In genomic region chr5:32432633-32433032, GRCh38 we compare ENCODE assay signal across 26 cellular contexts. TPM values are rescaled to one million over a fixed set of nuclear protein-coding genes. Genes with fewer than 3 reads are reported as not detected.
A peak's percentile ranks its signal among the peaks of the same experiment; 100 is the strongest.
DNase-seq lines count a peak whose midpoint lies in the region; ATAC-seq, FAIRE-seq and TF ChIP-seq lines count a peak whose summit lies in the region.
"Had no signal": no experiment of that assay in that cellular context is flagged by ENCODE, and none has a peak within 500 bp of the region (broad histone marks: within the 10 kb centered on the region; RNA-seq: fewer than 3 reads in every experiment).

No MANE protein-coding gene starts in this region.

- H3K4me1 ChIP-seq in CD8-positive, alpha-beta T cell (ENCODE audit: insufficient read depth, low read length): peaks cover 20% of the 10 kb centered on the region
- H3K4me1 ChIP-seq in kidney (ENCODE audit: control insufficient read depth in 1 of 2, insufficient read depth in 1 of 2, low read depth in 1 of 2, low read length in 2 of 2) (no peaks in the 10 kb centered on the region), PC-9 (replicated peaks; ENCODE audit: insufficient read depth) (peaks cover 11% of the 10 kb centered on the region)

- no peak overlapping the region for H3K4me3 Mint-ChIP-seq in CD8-positive, alpha-beta T cell
- H3K4me3 Mint-ChIP-seq in T-helper 17 cell (no peak overlapping the region), naive B cell (no peak overlapping the region)
- H3K4me3 Mint-ChIP-seq: CD4-positive, alpha-beta T cell; CD8-positive, alpha-beta memory T cell had no signal

- DNase-seq in CD8-positive, alpha-beta T cell: no peak
- DNase-seq in T-helper 17 cell (no peak), naive B cell (no peak), kidney (no peak), PC-9 (no peak)
- DNase-seq: 8988T; ACHN; CD4-positive, alpha-beta T cell; CD8-positive, alpha-beta memory T cell; COR-L47; DMS 273 treated with DMSO at 0.1 percent for 48 hours; DMS153; DMS53; DMS79; DND-41; EL; GDM1 had no signal

- POLR2A ChIA-PET in CD8-positive, alpha-beta T cell (lab: Charles Lee): interaction anchor here (0.9 kb wide), 1 partner anchor 10 kb away, joined by 3 read pairs; no protein-coding TSS in a partner anchor
- POLR2A ChIA-PET in PC-9 (lab: Charles Lee; ENCODE audit: unreplicated experiment): no interaction called here

- no peak overlapping the region for H3K9ac ChIP-seq in kidney (ENCODE audit: low read length in 2 of 2)
- H3K9ac ChIP-seq: BLaER1 treated with 17β-estradiol and CSF1 and Interleukin-3, amounts not matched to agents 10 nM and 100 nM had no signal

- peaks cover 82% of the 10 kb centered on the region for H4K20me1 ChIP-seq in PC-9 (ENCODE audit: insufficient read depth)

- no peaks in the 10 kb centered on the region for H3K36me3 ChIP-seq in CD8-positive, alpha-beta T cell (ENCODE audit: insufficient read depth, low read length)
- H3K36me3 ChIP-seq in kidney (ENCODE audit: control insufficient read depth in 1 of 2, insufficient read depth in 2 of 2, low read length in 2 of 2): peaks cover 0 to 7% of the 10 kb centered on the region in 2 donors
- peaks cover 42% of the 10 kb centered on the region for H3K36me3 ChIP-seq in PC-9 (ENCODE audit: low read depth)

- intact Hi-C loops in CD8-positive, alpha-beta T cell (cut with DNase I, micrococcal nuclease): no loop called here
- intact Hi-C loops in kidney (cut with DNase I) (no loop called here), PC-9 (cut with micrococcal nuclease; ENCODE audit: unreplicated experiment) (no loop called here)

- BruUV-seq in PC-9 (replicated peaks; lab: Mats Ljungman, UMichigan): no TSS peak

- H3K27me3 Mint-ChIP-seq in CD8-positive, alpha-beta T cell (ENCODE audit: low read depth): no peaks in the 10 kb centered on the region
- H3K27me3 Mint-ChIP-seq in T-helper 17 cell (no peaks in the 10 kb centered on the region), naive B cell (no peaks in the 10 kb centered on the region)
- H3K27me3 Mint-ChIP-seq: CD4-positive, alpha-beta T cell; CD8-positive, alpha-beta memory T cell had no signal

- no peak overlapping the region for H3K27ac ChIP-seq in CD8-positive, alpha-beta T cell (ENCODE audit: low read depth, low read length)
- no peak overlapping the region for H3K27ac ChIP-seq in kidney (ENCODE audit: low read depth in 2 of 2, low read length in 2 of 2)
- no peak overlapping the region for H3K27ac ChIP-seq in PC-9
- H3K27ac ChIP-seq: BLaER1 treated with 17β-estradiol and CSF1 and Interleukin-3, amounts not matched to agents 10 nM and 100 nM; C4-2B had no signal

- H3K27ac Mint-ChIP-seq in CD8-positive, alpha-beta T cell: peak overlapping the region; percentile 4
- peak overlapping the region; percentile 63 for H3K27ac Mint-ChIP-seq in T-helper 17 cell
- H3K27ac Mint-ChIP-seq in naive B cell: peak overlapping the region in 3 of 6 donors; percentile 29 to 82 (median 54)
- H3K27ac Mint-ChIP-seq: CD4-positive, alpha-beta T cell had no signal

- H3F3A ChIP-seq in PC-9 (ENCODE audit: insufficient read depth, low read depth): peaks cover 5% of the 10 kb centered on the region; the same call in 1 of the 2 replicates

- ATAC-seq in CD8-positive, alpha-beta T cell: no peak
- no peak for ATAC-seq in T-helper 17 cell
- ATAC-seq in naive B cell (ENCODE audit: low read depth in 2 of 2): peak; percentile 76
- ATAC-seq in HG02870 (IDR thresholded peaks at IDR 0.05; ENCODE audit: unreplicated experiment): no peak
- no peak for ATAC-seq in GM18867 (IDR thresholded peaks at IDR 0.05; ENCODE audit: unreplicated experiment)
- ATAC-seq: GM12878 had no signal

- H3K4me3 ChIP-seq in CD8-positive, alpha-beta T cell (ENCODE audit: low read depth, low read length): no peak overlapping the region
- H3K4me3 ChIP-seq in kidney (ENCODE audit: low read length in 2 of 2) (no peak overlapping the region), PC-9 (no peak overlapping the region)
- H3K4me3 ChIP-seq: BLaER1 treated with 17β-estradiol and CSF1 and Interleukin-3, amounts not matched to agents 10 nM and 100 nM; GM12878 had no signal

- H3K79me2 ChIP-seq in PC-9 (ENCODE audit: low read depth): peaks cover 96% of the 10 kb centered on the region

- no peaks in the 10 kb centered on the region for H3K27me3 ChIP-seq in CD8-positive, alpha-beta T cell (ENCODE audit: insufficient read depth, low read length)
- no peaks in the 10 kb centered on the region for H3K27me3 ChIP-seq in PC-9 (ENCODE audit: insufficient read depth, low read depth)
- H3K27me3 ChIP-seq: BLaER1 treated with 17β-estradiol and CSF1 and Interleukin-3, amounts not matched to agents 10 nM and 100 nM had no signal

- no peak for TF ChIP-seq CTCF in CD8-positive, alpha-beta T cell (IDR thresholded peaks at IDR 0.05)
- TF ChIP-seq CTCF in kidney (IDR thresholded peaks at IDR 0.05; ENCODE audit: borderline replicate concordance, extremely low read depth, insufficient read depth) (no peak), PC-9 (conservative IDR thresholded peaks at IDR 0.05) (no peak)

- no peaks in the 10 kb centered on the region; the same call in 1 of the 2 replicates for H3K9me2 ChIP-seq in PC-9 (ENCODE audit: insufficient read depth)

- no peak overlapping the region for H3K4me2 ChIP-seq in PC-9
- H3K4me2 ChIP-seq: BLaER1 treated with 17β-estradiol and CSF1 and Interleukin-3, amounts not matched to agents 10 nM and 100 nM had no signal

- H2AFZ ChIP-seq in PC-9: no peak overlapping the region

- no peak for FAIRE-seq in kidney (lab: Jason Lieb, UNC)
- FAIRE-seq: A204.1, GM12878, GM12892, GM18507, GM19239 had no signal

- CTCF ChIA-PET in CD8-positive, alpha-beta T cell (lab: Charles Lee): interaction anchor here (0.6 to 1.2 kb wide), 3 partner anchors 13 to 733 kb away, joined by 3 read pairs; no protein-coding TSS in a partner anchor
- CTCF ChIA-PET in PC-9 (lab: Charles Lee): no interaction called here

- H3K9me3 Mint-ChIP-seq in CD8-positive, alpha-beta T cell: peaks cover under 1% of the 10 kb centered on the region
- no peaks in the 10 kb centered on the region for H3K9me3 Mint-ChIP-seq in naive B cell
- H3K9me3 Mint-ChIP-seq: CD8-positive, alpha-beta memory T cell had no signal

- peaks cover 71% of the 10 kb centered on the region for H3K4me1 Mint-ChIP-seq in CD8-positive, alpha-beta T cell (ENCODE audit: low read depth)
- H3K4me1 Mint-ChIP-seq in T-helper 17 cell: peaks cover 33% of the 10 kb centered on the region
- peaks cover 33 to 71% (median 55%) of the 10 kb centered on the region in 3 donors for H3K4me1 Mint-ChIP-seq in naive B cell

- H3K9me3 ChIP-seq in CD8-positive, alpha-beta T cell (ENCODE audit: low read length): no peaks in the 10 kb centered on the region
- H3K9me3 ChIP-seq in T-helper 17 cell (ENCODE audit: control insufficient read depth, low read length, poor library complexity, severe bottlenecking) (no peaks in the 10 kb centered on the region), kidney (ENCODE audit: control insufficient read depth in 1 of 2, low read length in 2 of 2) (no peaks in the 10 kb centered on the region), PC-9 (ENCODE audit: insufficient read depth, low read depth) (no peaks in the 10 kb centered on the region)

- peaks cover 39% of the 10 kb centered on the region for H3K36me3 Mint-ChIP-seq in CD8-positive, alpha-beta T cell
- H3K36me3 Mint-ChIP-seq in T-helper 17 cell (ENCODE audit: low read depth) (peaks cover 6% of the 10 kb centered on the region), naive B cell (peaks cover 0 to 9% of the 10 kb centered on the region in 2 donors)

RNA-seq across cellular contexts. Expression of gene ZFR, which starts 11.9 kb away (rescaled TPM):
- 10 to 100 TPM; 54.0 to 62.9 TPM for total RNA-seq in CD8-positive, alpha-beta T cell
- total RNA-seq in T-helper 17 cell: 10 to 100 TPM; 51.2 to 63.7 TPM
- 100 to 1,000 TPM in 4 of 6 donors, 10 to 100 TPM in 2; 95.4 to 125 (median 107) TPM for polyA plus RNA-seq in naive B cell (ENCODE audit: low read depth in 6 of 6)
- total RNA-seq in kidney: 65.2 TPM
- polyA plus RNA-seq in kidney (ENCODE audit: insufficient read depth, low read depth, low replicate concordance): 25.7 TPM
- 51.8 and 69.2 TPM in 2 replicates for total RNA-seq in PC-9 (2021)

Comparison
In these comparisons a context has a peak if more than half of its experiments do, and no peak if none do; other contexts are left out.
1. ATAC-seq: peak in naive B cell (2 of 2); none in CD8-positive, alpha-beta T cell (single experiment), T-helper 17 cell (single experiment), HG02870 (single experiment) and GM18867 (single experiment).